In the genomic region with DNA sequence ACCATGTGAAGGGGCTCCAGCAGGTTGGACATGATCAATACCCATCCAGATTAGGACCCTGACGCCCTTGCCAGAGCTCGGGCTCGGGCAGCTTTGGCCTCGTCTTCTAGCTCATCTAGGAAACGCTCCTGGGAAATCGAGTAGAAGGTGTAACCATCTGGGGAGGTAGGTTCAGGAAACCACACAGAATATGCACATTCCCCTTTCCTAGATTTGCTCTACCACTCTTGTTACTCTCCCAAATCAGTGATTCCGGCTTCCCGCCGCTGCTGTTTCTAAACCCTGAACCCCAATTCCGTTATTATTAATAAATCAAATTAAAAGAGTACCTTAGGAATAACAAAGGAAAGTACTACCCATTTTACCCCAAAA, we compare ENCODE assay signal across 1 cellular context.
TF ChIP-seq lines count a peak whose summit lies in the region.

No MANE protein-coding gene starts in this region.

TF ChIP-seq in K562, 482 proteins besides CTCF, POLR2A, EP300 and RAD21:
- TF ChIP-seq NFIC (IDR thresholded peaks at IDR 0.05): no peak
- 0 out of 2 replicates have a peak, but pooled peaks have one; percentile 7 for TF ChIP-seq MYNN (IDR thresholded peaks at IDR 0.05)
- TF ChIP-seq MYNN (CRISPR knock-in tag; IDR thresholded peaks at IDR 0.05): no peak
